In the genomic region with DNA sequence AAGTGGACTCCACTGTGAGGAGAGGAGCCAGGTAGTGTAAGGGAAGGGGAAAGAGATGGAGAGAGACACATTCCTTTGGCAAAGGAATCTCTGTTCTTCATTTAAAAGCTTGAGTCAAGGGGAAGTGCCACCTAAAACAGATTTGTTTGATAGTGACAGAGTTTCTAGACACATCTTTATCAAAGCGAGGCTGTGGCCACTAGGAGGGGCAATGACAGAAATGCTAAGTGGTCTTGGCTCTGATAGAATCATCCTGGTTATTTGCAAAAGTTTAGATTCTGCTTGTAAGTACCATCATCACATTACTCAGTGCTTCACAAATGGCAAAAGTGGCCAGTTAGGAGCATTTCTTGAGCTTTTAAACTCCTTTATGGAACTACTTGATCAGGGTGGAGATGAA, we compare ENCODE assay signal across 1 cellular context.
TF ChIP-seq lines count a peak whose summit lies in the region.

No MANE protein-coding gene starts in this region.

TF ChIP-seq in H1, 55 proteins besides CTCF, POLR2A, EP300 and RAD21:
- TF ChIP-seq ATF2 (IDR thresholded peaks at IDR 0.05; ENCODE audit: low read length) (no peak), NANOG (IDR thresholded peaks at IDR 0.05; ENCODE audit: insufficient read depth, low read depth, low read length, poor library complexity, severe bottlenecking) (no peak), TCF12 (IDR thresholded peaks at IDR 0.05; ENCODE audit: low read depth, low read length) (no peak), HDAC2 (IDR thresholded peaks at IDR 0.05; ENCODE audit: borderline replicate concordance in 1 of 2, low read depth in 2 of 2, low read length in 2 of 2) (no peak), YY1 (IDR thresholded peaks at IDR 0.05; ENCODE audit: low read depth, low read length) (no peak)
